Comparison of ENCODE assay signal across 3 cellular contexts in the genomic region with DNA sequence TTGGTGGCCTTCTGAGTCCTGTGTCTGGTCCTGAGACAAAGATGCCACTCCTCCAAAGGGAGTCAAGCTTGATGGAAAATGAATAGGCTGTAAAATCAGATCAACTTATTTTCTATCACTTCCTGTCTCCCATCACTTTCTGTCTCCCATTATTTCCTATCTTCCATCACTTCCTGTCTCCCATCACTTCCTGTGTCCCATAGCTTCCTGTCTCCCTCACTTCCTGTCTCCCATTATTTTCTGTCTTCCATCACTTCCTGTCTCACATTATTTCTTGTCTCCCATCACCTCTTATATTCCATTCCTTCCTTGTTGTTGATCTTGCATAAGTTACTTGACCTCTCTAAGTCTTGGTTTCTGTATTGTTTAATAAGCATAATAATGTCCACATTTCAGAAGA.
TF ChIP-seq lines count a peak whose summit lies in the region.

No MANE protein-coding gene starts in this region.

TF ChIP-seq in HepG2, 621 proteins besides CTCF, POLR2A, EP300 and RAD21 (continued from another document and continues in another):
- TF ChIP-seq, protein P1, sequence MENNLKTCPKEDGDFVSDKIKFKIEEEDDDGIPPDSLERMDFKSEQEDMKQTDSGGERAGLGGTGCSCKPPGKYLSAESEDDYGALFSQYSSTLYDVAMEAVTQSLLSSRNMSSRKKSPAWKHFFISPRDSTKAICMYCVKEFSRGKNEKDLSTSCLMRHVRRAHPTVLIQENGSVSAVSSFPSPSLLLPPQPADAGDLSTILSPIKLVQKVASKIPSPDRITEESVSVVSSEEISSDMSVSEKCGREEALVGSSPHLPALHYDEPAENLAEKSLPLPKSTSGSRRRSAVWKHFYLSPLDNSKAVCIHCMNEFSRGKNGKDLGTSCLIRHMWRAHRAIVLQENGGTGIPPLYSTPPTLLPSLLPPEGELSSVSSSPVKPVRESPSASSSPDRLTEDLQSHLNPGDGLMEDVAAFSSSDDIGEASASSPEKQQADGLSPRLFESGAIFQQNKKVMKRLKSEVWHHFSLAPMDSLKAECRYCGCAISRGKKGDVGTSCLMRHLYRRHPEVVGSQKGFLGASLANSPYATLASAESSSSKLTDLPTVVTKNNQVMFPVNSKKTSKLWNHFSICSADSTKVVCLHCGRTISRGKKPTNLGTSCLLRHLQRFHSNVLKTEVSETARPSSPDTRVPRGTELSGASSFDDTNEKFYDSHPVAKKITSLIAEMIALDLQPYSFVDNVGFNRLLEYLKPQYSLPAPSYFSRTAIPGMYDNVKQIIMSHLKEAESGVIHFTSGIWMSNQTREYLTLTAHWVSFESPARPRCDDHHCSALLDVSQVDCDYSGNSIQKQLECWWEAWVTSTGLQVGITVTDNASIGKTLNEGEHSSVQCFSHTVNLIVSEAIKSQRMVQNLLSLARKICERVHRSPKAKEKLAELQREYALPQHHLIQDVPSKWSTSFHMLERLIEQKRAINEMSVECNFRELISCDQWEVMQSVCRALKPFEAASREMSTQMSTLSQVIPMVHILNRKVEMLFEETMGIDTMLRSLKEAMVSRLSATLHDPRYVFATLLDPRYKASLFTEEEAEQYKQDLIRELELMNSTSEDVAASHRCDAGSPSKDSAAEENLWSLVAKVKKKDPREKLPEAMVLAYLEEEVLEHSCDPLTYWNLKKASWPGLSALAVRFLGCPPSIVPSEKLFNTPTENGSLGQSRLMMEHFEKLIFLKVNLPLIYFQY (CRISPR knock-in tag; IDR thresholded peaks at IDR 0.05; ENCODE audit: borderline replicate concordance) = no peak
- TF ChIP-seq GABPA (IDR thresholded peaks at IDR 0.05; ENCODE audit: low read depth, low read length) (peak; percentile 40), GABPA (CRISPR knock-in tag; IDR thresholded peaks at IDR 0.05; ENCODE audit: low read depth) (peak; percentile 68), ZFP1 (CRISPR knock-in tag; IDR thresholded peaks at IDR 0.05) (no peak), RBM39 (IDR thresholded peaks at IDR 0.05; ENCODE audit: low read depth, low read length, poor library complexity, severe bottlenecking) (no peak), TARDBP (CRISPR knock-in tag; IDR thresholded peaks at IDR 0.05) (no peak), FLYWCH1 (CRISPR knock-in tag; IDR thresholded peaks at IDR 0.05) (no peak)
- TF ChIP-seq, protein P2, sequence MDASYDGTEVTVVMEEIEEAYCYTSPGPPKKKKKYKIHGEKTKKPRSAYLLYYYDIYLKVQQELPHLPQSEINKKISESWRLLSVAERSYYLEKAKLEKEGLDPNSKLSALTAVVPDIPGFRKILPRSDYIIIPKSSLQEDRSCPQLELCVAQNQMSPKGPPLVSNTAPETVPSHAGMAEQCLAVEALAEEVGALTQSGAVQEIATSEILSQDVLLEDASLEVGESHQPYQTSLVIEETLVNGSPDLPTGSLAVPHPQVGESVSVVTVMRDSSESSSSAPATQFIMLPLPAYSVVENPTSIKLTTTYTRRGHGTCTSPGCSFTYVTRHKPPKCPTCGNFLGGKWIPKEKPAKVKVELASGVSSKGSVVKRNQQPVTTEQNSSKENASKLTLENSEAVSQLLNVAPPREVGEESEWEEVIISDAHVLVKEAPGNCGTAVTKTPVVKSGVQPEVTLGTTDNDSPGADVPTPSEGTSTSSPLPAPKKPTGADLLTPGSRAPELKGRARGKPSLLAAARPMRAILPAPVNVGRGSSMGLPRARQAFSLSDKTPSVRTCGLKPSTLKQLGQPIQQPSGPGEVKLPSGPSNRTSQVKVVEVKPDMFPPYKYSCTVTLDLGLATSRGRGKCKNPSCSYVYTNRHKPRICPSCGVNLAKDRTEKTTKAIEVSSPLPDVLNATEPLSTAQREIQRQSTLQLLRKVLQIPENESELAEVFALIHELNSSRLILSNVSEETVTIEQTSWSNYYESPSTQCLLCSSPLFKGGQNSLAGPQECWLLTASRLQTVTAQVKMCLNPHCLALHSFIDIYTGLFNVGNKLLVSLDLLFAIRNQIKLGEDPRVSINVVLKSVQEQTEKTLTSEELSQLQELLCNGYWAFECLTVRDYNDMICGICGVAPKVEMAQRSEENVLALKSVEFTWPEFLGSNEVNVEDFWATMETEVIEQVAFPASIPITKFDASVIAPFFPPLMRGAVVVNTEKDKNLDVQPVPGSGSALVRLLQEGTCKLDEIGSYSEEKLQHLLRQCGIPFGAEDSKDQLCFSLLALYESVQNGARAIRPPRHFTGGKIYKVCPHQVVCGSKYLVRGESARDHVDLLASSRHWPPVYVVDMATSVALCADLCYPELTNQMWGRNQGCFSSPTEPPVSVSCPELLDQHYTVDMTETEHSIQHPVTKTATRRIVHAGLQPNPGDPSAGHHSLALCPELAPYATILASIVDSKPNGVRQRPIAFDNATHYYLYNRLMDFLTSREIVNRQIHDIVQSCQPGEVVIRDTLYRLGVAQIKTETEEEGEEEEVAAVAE (CRISPR knock-in tag; IDR thresholded peaks at IDR 0.05; ENCODE audit: borderline replicate concordance) = no peak

TF ChIP-seq in HEK293, 187 proteins besides CTCF, POLR2A, EP300 and RAD21 (continued from another document):
- TF ChIP-seq, protein P3, sequence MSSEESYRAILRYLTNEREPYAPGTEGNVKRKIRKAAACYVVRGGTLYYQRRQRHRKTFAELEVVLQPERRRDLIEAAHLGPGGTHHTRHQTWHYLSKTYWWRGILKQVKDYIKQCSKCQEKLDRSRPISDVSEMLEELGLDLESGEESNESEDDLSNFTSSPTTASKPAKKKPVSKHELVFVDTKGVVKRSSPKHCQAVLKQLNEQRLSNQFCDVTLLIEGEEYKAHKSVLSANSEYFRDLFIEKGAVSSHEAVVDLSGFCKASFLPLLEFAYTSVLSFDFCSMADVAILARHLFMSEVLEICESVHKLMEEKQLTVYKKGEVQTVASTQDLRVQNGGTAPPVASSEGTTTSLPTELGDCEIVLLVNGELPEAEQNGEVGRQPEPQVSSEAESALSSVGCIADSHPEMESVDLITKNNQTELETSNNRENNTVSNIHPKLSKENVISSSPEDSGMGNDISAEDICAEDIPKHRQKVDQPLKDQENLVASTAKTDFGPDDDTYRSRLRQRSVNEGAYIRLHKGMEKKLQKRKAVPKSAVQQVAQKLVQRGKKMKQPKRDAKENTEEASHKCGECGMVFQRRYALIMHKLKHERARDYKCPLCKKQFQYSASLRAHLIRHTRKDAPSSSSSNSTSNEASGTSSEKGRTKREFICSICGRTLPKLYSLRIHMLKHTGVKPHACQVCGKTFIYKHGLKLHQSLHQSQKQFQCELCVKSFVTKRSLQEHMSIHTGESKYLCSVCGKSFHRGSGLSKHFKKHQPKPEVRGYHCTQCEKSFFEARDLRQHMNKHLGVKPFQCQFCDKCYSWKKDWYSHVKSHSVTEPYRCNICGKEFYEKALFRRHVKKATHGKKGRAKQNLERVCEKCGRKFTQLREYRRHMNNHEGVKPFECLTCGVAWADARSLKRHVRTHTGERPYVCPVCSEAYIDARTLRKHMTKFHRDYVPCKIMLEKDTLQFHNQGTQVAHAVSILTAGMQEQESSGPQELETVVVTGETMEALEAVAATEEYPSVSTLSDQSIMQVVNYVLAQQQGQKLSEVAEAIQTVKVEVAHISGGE (tag by site-specific recombination; conservative IDR thresholded peaks at IDR 0.05; ENCODE audit: low read depth) = peak; percentile 84

TF ChIP-seq in GM12878, 131 proteins besides CTCF, POLR2A, EP300 and RAD21 (continued from another document):
- TF ChIP-seq, protein P4, sequence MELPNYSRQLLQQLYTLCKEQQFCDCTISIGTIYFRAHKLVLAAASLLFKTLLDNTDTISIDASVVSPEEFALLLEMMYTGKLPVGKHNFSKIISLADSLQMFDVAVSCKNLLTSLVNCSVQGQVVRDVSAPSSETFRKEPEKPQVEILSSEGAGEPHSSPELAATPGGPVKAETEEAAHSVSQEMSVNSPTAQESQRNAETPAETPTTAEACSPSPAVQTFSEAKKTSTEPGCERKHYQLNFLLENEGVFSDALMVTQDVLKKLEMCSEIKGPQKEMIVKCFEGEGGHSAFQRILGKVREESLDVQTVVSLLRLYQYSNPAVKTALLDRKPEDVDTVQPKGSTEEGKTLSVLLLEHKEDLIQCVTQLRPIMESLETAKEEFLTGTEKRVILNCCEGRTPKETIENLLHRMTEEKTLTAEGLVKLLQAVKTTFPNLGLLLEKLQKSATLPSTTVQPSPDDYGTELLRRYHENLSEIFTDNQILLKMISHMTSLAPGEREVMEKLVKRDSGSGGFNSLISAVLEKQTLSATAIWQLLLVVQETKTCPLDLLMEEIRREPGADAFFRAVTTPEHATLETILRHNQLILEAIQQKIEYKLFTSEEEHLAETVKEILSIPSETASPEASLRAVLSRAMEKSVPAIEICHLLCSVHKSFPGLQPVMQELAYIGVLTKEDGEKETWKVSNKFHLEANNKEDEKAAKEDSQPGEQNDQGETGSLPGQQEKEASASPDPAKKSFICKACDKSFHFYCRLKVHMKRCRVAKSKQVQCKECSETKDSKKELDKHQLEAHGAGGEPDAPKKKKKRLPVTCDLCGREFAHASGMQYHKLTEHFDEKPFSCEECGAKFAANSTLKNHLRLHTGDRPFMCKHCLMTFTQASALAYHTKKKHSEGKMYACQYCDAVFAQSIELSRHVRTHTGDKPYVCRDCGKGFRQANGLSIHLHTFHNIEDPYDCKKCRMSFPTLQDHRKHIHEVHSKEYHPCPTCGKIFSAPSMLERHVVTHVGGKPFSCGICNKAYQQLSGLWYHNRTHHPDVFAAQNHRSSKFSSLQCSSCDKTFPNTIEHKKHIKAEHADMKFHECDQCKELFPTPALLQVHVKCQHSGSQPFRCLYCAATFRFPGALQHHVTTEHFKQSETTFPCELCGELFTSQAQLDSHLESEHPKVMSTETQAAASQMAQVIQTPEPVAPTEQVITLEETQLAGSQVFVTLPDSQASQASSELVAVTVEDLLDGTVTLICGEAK (IDR thresholded peaks at IDR 0.05; ENCODE audit: borderline replicate concordance) = peak; percentile 68; the same call in 1 of the 2 replicates
- TF ChIP-seq NR2F1 (conservative IDR thresholded peaks at IDR 0.05) = no peak
- TF ChIP-seq, protein P5, sequence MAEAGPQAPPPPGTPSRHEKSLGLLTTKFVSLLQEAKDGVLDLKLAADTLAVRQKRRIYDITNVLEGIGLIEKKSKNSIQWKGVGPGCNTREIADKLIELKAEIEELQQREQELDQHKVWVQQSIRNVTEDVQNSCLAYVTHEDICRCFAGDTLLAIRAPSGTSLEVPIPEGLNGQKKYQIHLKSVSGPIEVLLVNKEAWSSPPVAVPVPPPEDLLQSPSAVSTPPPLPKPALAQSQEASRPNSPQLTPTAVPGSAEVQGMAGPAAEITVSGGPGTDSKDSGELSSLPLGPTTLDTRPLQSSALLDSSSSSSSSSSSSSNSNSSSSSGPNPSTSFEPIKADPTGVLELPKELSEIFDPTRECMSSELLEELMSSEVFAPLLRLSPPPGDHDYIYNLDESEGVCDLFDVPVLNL (IDR thresholded peaks at IDR 0.05; ENCODE audit: low read depth, low read length) = no peak
- TF ChIP-seq FOXK2 (IDR thresholded peaks at IDR 0.05) = no peak
- no peak for TF ChIP-seq JUND (IDR thresholded peaks at IDR 0.05; ENCODE audit: low read depth, low read length)
- TF ChIP-seq DPF2 (IDR thresholded peaks at IDR 0.05) = no peak
TF ChIP-seq in GM12878: peak in this region for 2.
